15 cellular contexts compared by ENCODE assay signal in genomic region chr9:105144076-105144475, GRCh38.
"Had no signal": no experiment of that assay in that cellular context is flagged by ENCODE, and none has a peak within 500 bp of the region (broad histone marks: within the 10 kb centered on the region; RNA-seq: fewer than 3 reads in every experiment).

No MANE protein-coding gene starts in this region.

- H3K27me3 ChIP-seq: body of pancreas, foreskin keratinocyte, hepatocyte, sigmoid colon, testis had no signal

- H3K4me1 ChIP-seq: body of pancreas, foreskin keratinocyte had no signal

- H3K36me3 ChIP-seq: lower lobe of right lung, sigmoid colon had no signal

- H3K4me3 ChIP-seq: body of pancreas, coronary artery, hepatocyte, lower lobe of right lung, sigmoid colon, testis had no signal

- H3K27ac ChIP-seq: body of pancreas, coronary artery, foreskin keratinocyte, hepatocyte, lower lobe of right lung, sigmoid colon had no signal

- DNase-seq: activated CD4-positive, alpha-beta T cell treated with anti-CD3 and anti-CD28 coated beads, Interleukin-2, amount 10 ng/mL, durations not matched to agents 24 days and 14 days; activated CD8-positive, alpha-beta T cell treated with anti-CD3 and anti-CD28 coated beads for 36 hours; activated naive CD4-positive, alpha-beta T cell treated with Interleukin-2 at 50 U/mL for 16 hours; activated naive CD8-positive, alpha-beta T cell treated with anti-CD3 and anti-CD28 coated beads, Interleukin-2, amount 10 ng/mL, durations not matched to agents 7 days and 5 days; activated T-cell treated with anti-CD3 and anti-CD28 coated beads, Interleukin-2, amount 50 U/mL, for 1 hour; body of pancreas; foreskin keratinocyte; lower lobe of right lung; sigmoid colon; stimulated activated CD4-positive, alpha-beta T cell treated with anti-CD3 and anti-CD28 coated beads, Interleukin-4, amount 100 ng/mL, for 4 hours; T-helper 9 cell had no signal

- ATAC-seq: activated CD8-positive, alpha-beta T cell treated with anti-CD3 and anti-CD28 coated beads for 36 hours; body of pancreas; foreskin keratinocyte; lower lobe of right lung; stimulated activated memory B cell treated with anti-CD40 and anti-IgM and Interleukin-4, amounts not matched to agents 10 μg/mL and 1 μg/mL and 100 μg/mL, for 72 hours had no signal

- H3K9me3 ChIP-seq: body of pancreas, lower lobe of right lung, sigmoid colon, testis had no signal
